Comparison of ENCODE assay signal across 1 cellular context in genomic region chr20:37337208-37337955, GRCh38.
TF ChIP-seq lines count a peak whose summit lies in the region.

No MANE protein-coding gene starts in this region.

TF ChIP-seq in HepG2, 621 proteins besides CTCF, POLR2A, EP300 and RAD21 (continued from another document and continues in another):
- no peak; the same call in 1 of the 2 replicates for TF ChIP-seq ZNF784 (CRISPR knock-in tag; IDR thresholded peaks at IDR 0.05; ENCODE audit: borderline replicate concordance)
- no peak for TF ChIP-seq MBNL3 (CRISPR knock-in tag; conservative IDR thresholded peaks at IDR 0.05)
- TF ChIP-seq ZNF414 (CRISPR knock-in tag; IDR thresholded peaks at IDR 0.05), result no peak
- no peak; the same call in 1 of the 2 replicates for TF ChIP-seq MZF1 (CRISPR knock-in tag; IDR thresholded peaks at IDR 0.05; ENCODE audit: borderline replicate concordance)
- TF ChIP-seq ZFP90 (CRISPR knock-in tag; IDR thresholded peaks at IDR 0.05; ENCODE audit: borderline replicate concordance), result 0 out of 2 replicates have a peak, but pooled peaks have one; percentile 8
- 0 out of 2 replicates have a peak, but pooled peaks have one; percentile 26 for TF ChIP-seq ZNF614 (CRISPR knock-in tag; IDR thresholded peaks at IDR 0.05; ENCODE audit: borderline replicate concordance)
- no peak; the same call in 1 of the 2 replicates for TF ChIP-seq ZMYM4 (CRISPR knock-in tag; IDR thresholded peaks at IDR 0.05)
- no peak for TF ChIP-seq AKNA (CRISPR knock-in tag; IDR thresholded peaks at IDR 0.05; ENCODE audit: borderline replicate concordance)
- peak; percentile 47; the same call in 1 of the 2 replicates for TF ChIP-seq KMT2A (CRISPR knock-in tag; IDR thresholded peaks at IDR 0.05)
- TF ChIP-seq PRPF4 (IDR thresholded peaks at IDR 0.05; ENCODE audit: low read depth, low read length, poor library complexity, severe bottlenecking), result no peak
- TF ChIP-seq U2AF1 (optimal IDR thresholded peaks at IDR 0.05; ENCODE audit: low read depth, low read length), result no peak
- no peak for TF ChIP-seq PAX8 (CRISPR knock-in tag; IDR thresholded peaks at IDR 0.05; ENCODE audit: borderline replicate concordance)
- no peak for TF ChIP-seq ZZZ3 (CRISPR knock-in tag; IDR thresholded peaks at IDR 0.05; ENCODE audit: borderline replicate concordance)
- TF ChIP-seq NCOA1 (CRISPR knock-in tag; IDR thresholded peaks at IDR 0.05), result no peak
- no peak for TF ChIP-seq REL (CRISPR knock-in tag; conservative IDR thresholded peaks at IDR 0.05)
- TF ChIP-seq RELA (CRISPR knock-in tag; IDR thresholded peaks at IDR 0.05), result no peak
- TF ChIP-seq IRF9 (CRISPR knock-in tag; IDR thresholded peaks at IDR 0.05; ENCODE audit: borderline replicate concordance), result no peak
- TF ChIP-seq ZNF576 (CRISPR knock-in tag; IDR thresholded peaks at IDR 0.05), result no peak
- TF ChIP-seq ZNF589 (CRISPR knock-in tag; conservative IDR thresholded peaks at IDR 0.05), result no peak
- TF ChIP-seq FOXP1 (IDR thresholded peaks at IDR 0.05), result no peak
- TF ChIP-seq FOXP1 (CRISPR knock-in tag; IDR thresholded peaks at IDR 0.05), result peak; percentile 51; the same call in 1 of the 2 replicates
- TF ChIP-seq EEA1 (CRISPR knock-in tag; IDR thresholded peaks at IDR 0.05; ENCODE audit: borderline replicate concordance), result no peak
- no peak; the same call in 1 of the 2 replicates for TF ChIP-seq ARID4A (CRISPR knock-in tag; IDR thresholded peaks at IDR 0.05; ENCODE audit: borderline replicate concordance)
- TF ChIP-seq REST (IDR thresholded peaks at IDR 0.05; ENCODE audit: borderline replicate concordance in 1 of 2, low read depth in 1 of 2, low read length in 2 of 2), result no peak
- peak; percentile 45; the same call in 1 of the 2 replicates for TF ChIP-seq ZNF350 (CRISPR knock-in tag; IDR thresholded peaks at IDR 0.05; ENCODE audit: borderline replicate concordance, low read depth)
- peak; percentile 50 for TF ChIP-seq ASH2L (IDR thresholded peaks at IDR 0.05; ENCODE audit: insufficient read length, low read depth, low read length)
- no peak; the same call in 1 of the 2 replicates for TF ChIP-seq ZNF800 (CRISPR knock-in tag; IDR thresholded peaks at IDR 0.05)
- TF ChIP-seq ZNF510 (CRISPR knock-in tag; IDR thresholded peaks at IDR 0.05; ENCODE audit: low read depth), result peak; percentile 5; the same call in 1 of the 2 replicates
- TF ChIP-seq HDAC6 (IDR thresholded peaks at IDR 0.05; ENCODE audit: low read depth, low read length), result no peak
- TF ChIP-seq ELK4 (CRISPR knock-in tag; IDR thresholded peaks at IDR 0.05; ENCODE audit: borderline replicate concordance), result no peak
- TF ChIP-seq ZNF326 (CRISPR knock-in tag; IDR thresholded peaks at IDR 0.05; ENCODE audit: borderline replicate concordance), result no peak
- no peak; the same call in 1 of the 2 replicates for TF ChIP-seq GLI4 (CRISPR knock-in tag; IDR thresholded peaks at IDR 0.05; ENCODE audit: borderline replicate concordance)
- no peak for TF ChIP-seq RNF219 (CRISPR knock-in tag; IDR thresholded peaks at IDR 0.05)
